In the genomic region with DNA sequence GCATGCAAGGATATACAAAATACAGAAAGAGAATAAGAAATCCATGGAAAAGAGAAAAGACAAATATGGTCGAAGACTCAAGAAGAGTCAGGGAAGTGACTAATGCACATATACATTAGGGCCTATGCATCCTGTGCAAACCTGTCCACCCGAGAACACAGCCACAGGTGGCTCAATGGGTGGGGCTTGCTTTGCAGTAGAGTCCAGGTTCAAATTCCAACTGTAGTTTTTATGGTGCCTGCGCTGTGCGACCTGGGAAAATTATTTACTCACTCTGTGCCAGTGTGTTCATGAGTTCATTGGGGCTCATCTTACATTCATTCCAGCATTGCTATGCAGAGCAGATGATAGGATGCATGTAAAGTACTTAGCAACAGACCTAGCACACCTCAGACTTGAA, we compare ENCODE assay signal across 26 cellular contexts.
"Had no signal": no experiment of that assay in that cellular context is flagged by ENCODE, and none has a peak within 500 bp of the region (broad histone marks: within the 10 kb centered on the region; RNA-seq: fewer than 3 reads in every experiment).

No MANE protein-coding gene starts in this region.

- H3K27me3 ChIP-seq: pancreas, spleen, tibial nerve, upper lobe of left lung, vagina had no signal

- H3K27ac Mint-ChIP-seq: immature natural killer cell; memory B cell; naive thymus-derived CD8-positive, alpha-beta T cell; nephron; stimulated activated memory B cell treated with anti-CD40 and anti-IgM and Interleukin-4, amounts not matched to agents 10 μg/mL and 1 μg/mL and 100 μg/mL, for 72 hours; stimulated activated naive CD8-positive, alpha-beta T cell treated with anti-CD3 and anti-CD28 coated beads, Interleukin-15, amount 100 ng/mL, for 72 hours had no signal

- ATAC-seq: naive thymus-derived CD8-positive, alpha-beta T cell; pancreas; right cardiac atrium; sciatic nerve; stimulated activated memory B cell treated with anti-CD40 and anti-IgM and Interleukin-4, amounts not matched to agents 10 μg/mL and 1 μg/mL and 100 μg/mL, for 72 hours; stimulated activated naive CD8-positive, alpha-beta T cell treated with anti-CD3 and anti-CD28 coated beads, Interleukin-15, amount 100 ng/mL, for 72 hours had no signal

- H3K36me3 ChIP-seq: left ventricle myocardium inferior, pancreas, prostate gland, spleen, tibial nerve, upper lobe of left lung, vagina had no signal

- H3K9me3 Mint-ChIP-seq: nephron had no signal

- H3K4me1 Mint-ChIP-seq: immature natural killer cell; memory B cell; naive thymus-derived CD8-positive, alpha-beta T cell; nephron; neural crest cell; stimulated activated memory B cell treated with anti-CD40 and anti-IgM and Interleukin-4, amounts not matched to agents 10 μg/mL and 1 μg/mL and 100 μg/mL, for 72 hours; stimulated activated naive CD8-positive, alpha-beta T cell treated with anti-CD3 and anti-CD28 coated beads, Interleukin-15, amount 100 ng/mL, for 72 hours had no signal

- H3K4me1 ChIP-seq: left ventricle myocardium inferior, pancreas, prostate gland, spleen, tibial nerve, upper lobe of left lung, vagina had no signal

- FAIRE-seq: kidney, pancreas had no signal

- H3K36me3 Mint-ChIP-seq: immature natural killer cell; memory B cell; naive thymus-derived CD8-positive, alpha-beta T cell; stimulated activated memory B cell treated with anti-CD40 and anti-IgM and Interleukin-4, amounts not matched to agents 10 μg/mL and 1 μg/mL and 100 μg/mL, for 72 hours had no signal

- H3K9me3 ChIP-seq: left ventricle myocardium inferior, pancreas, prostate gland, spleen, tibial nerve, upper lobe of left lung, vagina had no signal

- DNase-seq: hypothalamus; immature natural killer cell; kidney; left ventricle myocardium inferior; midbrain; naive thymus-derived CD8-positive, alpha-beta T cell; nucleus accumbens; pancreas; posterior cingulate gyrus; retina; right cardiac atrium; spleen; stimulated activated CD4-positive, alpha-beta T cell treated with anti-CD3 and anti-CD28 coated beads, Interleukin-4, amount 100 ng/mL, for 24 hours; stimulated activated naive CD4-positive, alpha-beta T cell treated with Interleukin-2 at 50 U/mL for 16 hours; stimulated activated naive CD8-positive, alpha-beta T cell treated with anti-CD3 and anti-CD28 coated beads, Interleukin-15, amount 100 ng/mL, for 72 hours; substantia nigra; upper lobe of left lung had no signal

- H3K4me3 ChIP-seq: left ventricle myocardium inferior, pancreas, prostate gland, skin epidermis, spleen, tibial nerve, upper lobe of left lung, vagina had no signal

- H3K4me3 Mint-ChIP-seq: immature natural killer cell; memory B cell; naive thymus-derived CD8-positive, alpha-beta T cell; nephron; neural crest cell; stimulated activated memory B cell treated with anti-CD40 and anti-IgM and Interleukin-4, amounts not matched to agents 10 μg/mL and 1 μg/mL and 100 μg/mL, for 72 hours; stimulated activated naive CD8-positive, alpha-beta T cell treated with anti-CD3 and anti-CD28 coated beads, Interleukin-15, amount 100 ng/mL, for 72 hours had no signal

- H3K27ac ChIP-seq: left ventricle myocardium inferior, pancreas, prostate gland, skin epidermis, spleen, tibial nerve, upper lobe of left lung, vagina had no signal
